8 cellular contexts compared by ENCODE assay signal in the genomic region with DNA sequence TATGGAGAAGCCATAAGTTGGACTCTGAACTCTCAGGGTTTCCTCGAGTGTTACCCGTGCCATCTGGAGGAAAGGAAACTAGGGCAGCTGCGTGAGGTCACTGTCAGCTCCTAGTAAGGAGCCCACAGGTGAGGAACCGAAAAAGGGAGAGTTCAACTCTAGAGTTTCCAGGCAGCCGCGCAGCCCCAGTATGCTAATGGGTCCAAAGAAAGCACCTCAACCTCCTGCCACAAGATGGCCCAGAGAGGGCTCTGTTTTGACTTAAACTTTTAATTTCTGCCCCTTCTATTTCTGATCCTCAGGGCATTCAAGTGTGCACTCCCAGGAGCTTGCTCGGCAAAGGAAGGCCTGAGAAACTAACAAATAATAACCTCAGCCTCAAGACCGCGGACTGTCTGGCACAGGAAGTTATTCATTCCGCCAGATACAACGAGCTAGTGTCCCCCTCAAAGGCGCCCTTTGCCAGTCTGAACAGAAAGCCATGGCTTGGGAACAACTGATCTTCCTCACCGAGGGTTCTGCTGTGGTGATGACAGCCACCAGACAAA. TPM values are rescaled to one million over a fixed set of nuclear protein-coding genes. Genes with fewer than 3 reads are reported as not detected.
DNase-seq lines count a peak whose midpoint lies in the region; ATAC-seq and TF ChIP-seq lines count a peak whose summit lies in the region.

No MANE protein-coding gene starts in this region.

- no peaks in the 10 kb centered on the region for H3K27me3 ChIP-seq in suprapubic skin

- H3K9me3 ChIP-seq in suprapubic skin: no peaks in the 10 kb centered on the region

- TF ChIP-seq CTCF in GM12872 (IDR thresholded peaks at IDR 0.05; ENCODE audit: insufficient read depth, low read depth, low read length) (peak; percentile 57), suprapubic skin (IDR thresholded peaks at IDR 0.05) (no peak)

- TF ChIP-seq EP300 in suprapubic skin (IDR thresholded peaks at IDR 0.05): no peak

- H3K27ac ChIP-seq in angular gyrus (ENCODE audit: low read depth, low read length): peak overlapping the region; percentile 93
- peak overlapping the region; percentile 60 for H3K27ac ChIP-seq in suprapubic skin

- ATAC-seq in GM21381 (IDR thresholded peaks at IDR 0.05; ENCODE audit: unreplicated experiment) (peak; percentile 84), HG03575 (IDR thresholded peaks at IDR 0.05; ENCODE audit: extremely low read depth, insufficient number of reproducible peaks, low FRiP score, unreplicated experiment) (peak; percentile 92), left colon (peak; percentile 76)

- peaks cover 78% of the 10 kb centered on the region for H3K4me1 ChIP-seq in suprapubic skin

- DNase-seq in left colon: peak; percentile 69 to 79
- DNase-seq in suprapubic skin (ENCODE audit: low spot score in 2 of 2): no peak
- DNase-seq in cerebellar nuclear complex (lab: John Stamatoyannopoulos, UW): no peak
- DNase-seq in NCI-H1436 (lab: John Stamatoyannopoulos, UW): no peak

- intact Hi-C loops in left colon (cut with DNase I, micrococcal nuclease): loop anchor here in 1 of 2 donors (10.0 kb wide), 1 partner anchor 105 kb away; the partner anchor contains the start of gene STBD1

- no peaks in the 10 kb centered on the region for H3K36me3 ChIP-seq in suprapubic skin

- no peak for TF ChIP-seq POLR2A in suprapubic skin (IDR thresholded peaks at IDR 0.05)

- 57% methylated on average over 13 of the region's 13 CpGs for WGBS in suprapubic skin

- no peak overlapping the region for H3K4me3 ChIP-seq in suprapubic skin

RNA-seq across cellular contexts. Expression of gene SCARB2, which starts 13.9 kb away (rescaled TPM):
- total RNA-seq in left colon (100 to 1,000 TPM; 176 to 179 TPM), suprapubic skin (100 to 1,000 TPM in 2 of 4 donors, 10 to 100 TPM in 2; 87.6 to 107 (median 95.8) TPM)

RNA-seq across cellular contexts. Expression of gene NUP54, which starts 51.5 kb away (rescaled TPM):
- total RNA-seq in left colon (10 to 100 TPM; 27.1 to 36.7 TPM), suprapubic skin (10 to 100 TPM; 30.2 to 36.6 (median 33.4) TPM)

RNA-seq across cellular contexts. Expression of gene FAM47E, which starts 51.8 kb away (rescaled TPM):
- total RNA-seq in left colon (1 to 10 TPM; 6.1 to 6.5 TPM), suprapubic skin (1 to 10 TPM in 2 of 4 donors, under 1 TPM in 2; 0.30 to 5.3 (median 0.98) TPM)

Comparison
In these comparisons a context has a peak if more than half of its experiments do, and no peak if none do; other contexts are left out.
1. DNase-seq: peak in left colon (2 of 2); none in suprapubic skin (0 of 2), cerebellar nuclear complex (0 of 2) and NCI-H1436 (single experiment).
2. Peak in every context shown above with its lines, with median percentiles within 50 percentile points of each other: ATAC-seq.